Comparison of ENCODE assay signal across 31 cellular contexts in genomic region chr3:195808741-195809290, GRCh38. TPM values are rescaled to one million over a fixed set of nuclear protein-coding genes. Genes with fewer than 3 reads are reported as not detected.
DNase-seq lines count a peak whose midpoint lies in the region; ATAC-seq, FAIRE-seq and TF ChIP-seq lines count a peak whose summit lies in the region.
"Had no signal": no experiment of that assay in that cellular context is flagged by ENCODE, and none has a peak within 500 bp of the region (broad histone marks: within the 10 kb centered on the region; RNA-seq: fewer than 3 reads in every experiment).

No MANE protein-coding gene starts in this region.

- no peaks in the 10 kb centered on the region for H3K4me1 ChIP-seq in Panc1 (ENCODE audit: control insufficient read depth, insufficient read depth, low read length)
- H3K4me1 ChIP-seq in kidney (ENCODE audit: control insufficient read depth in 1 of 2, insufficient read depth in 1 of 2, low read depth in 1 of 2, low read length in 2 of 2) = no peaks in the 10 kb centered on the region
- H3K4me1 ChIP-seq: Caco-2 had no signal

- CTCF ChIA-PET in Panc1 (lab: Charles Lee) = interaction anchor here (0.5 kb wide), 1 partner anchor 79 kb away, joined by 9 read pairs; no protein-coding TSS in a partner anchor

- peak overlapping the region; percentile 23 for H3K27ac Mint-ChIP-seq in stimulated activated effector memory CD8-positive, alpha-beta T cell treated with anti-CD3 and anti-CD28 coated beads, Interleukin-12 subunit alpha, Interleukin-12 subunit beta, amount 100 ng/mL, for 72 hours
- H3K27ac Mint-ChIP-seq: activated CD8-positive, alpha-beta T cell treated with anti-CD3 and anti-CD28 coated beads for 36 hours; activated T-helper 17 cell treated with anti-CD3 and anti-CD28 coated beads, Interleukin-2, amount 50 U/mL, for 72 hours; IgD-negative memory B cell had no signal

- FAIRE-seq in kidney (lab: Jason Lieb, UNC) = no peak
- FAIRE-seq: H54 had no signal

- H3K9me3 ChIP-seq in Panc1 (ENCODE audit: control insufficient read depth, insufficient read depth, low read depth, low read length) (no peaks in the 10 kb centered on the region), kidney (ENCODE audit: control insufficient read depth in 1 of 2, low read length in 2 of 2) (no peaks in the 10 kb centered on the region)
- H3K9me3 ChIP-seq: Caco-2, stomach had no signal

- H3K4me3 ChIP-seq in Panc1 (ENCODE audit: low read depth in 2 of 2, low read length in 2 of 2) (no peak overlapping the region), kidney (ENCODE audit: low read length in 2 of 2) (no peak overlapping the region)
- H3K4me3 ChIP-seq: stomach had no signal

- no peaks in the 10 kb centered on the region for H3K27me3 ChIP-seq in Panc1 (ENCODE audit: control insufficient read depth, insufficient read depth, low read length)

- H3K36me3 ChIP-seq in Panc1 (ENCODE audit: control insufficient read depth, insufficient read depth, low read length) (no peaks in the 10 kb centered on the region), kidney (ENCODE audit: control insufficient read depth in 1 of 2, insufficient read depth in 2 of 2, low read length in 2 of 2) (no peaks in the 10 kb centered on the region)
- H3K36me3 ChIP-seq: stomach had no signal

- TF ChIP-seq CTCF in Panc1 (IDR thresholded peaks at IDR 0.05) (no peak), kidney (IDR thresholded peaks at IDR 0.05; ENCODE audit: borderline replicate concordance, extremely low read depth, insufficient read depth) (no peak)

- POLR2A ChIA-PET in Panc1 (lab: Charles Lee) = no interaction called here

- in situ Hi-C loops in Panc1 (cut with HindIII; ENCODE audit: low pct_unique_long_range_greater_than_20kb, low sequenced_read_pairs) = no loop called here

- peaks cover 28% of the 10 kb centered on the region for H3K4me1 Mint-ChIP-seq in stimulated activated effector memory CD8-positive, alpha-beta T cell treated with anti-CD3 and anti-CD28 coated beads, Interleukin-12 subunit alpha, Interleukin-12 subunit beta, amount 100 ng/mL, for 72 hours

- H3K9me3 Mint-ChIP-seq in stimulated activated effector memory CD8-positive, alpha-beta T cell treated with anti-CD3 and anti-CD28 coated beads, Interleukin-12 subunit alpha, Interleukin-12 subunit beta, amount 100 ng/mL, for 72 hours = no peaks in the 10 kb centered on the region
- H3K9me3 Mint-ChIP-seq: activated CD8-positive, alpha-beta T cell treated with anti-CD3 and anti-CD28 coated beads for 36 hours; activated T-helper 17 cell treated with anti-CD3 and anti-CD28 coated beads, Interleukin-2, amount 50 U/mL, for 72 hours; IgD-negative memory B cell; neural crest cell had no signal

- H3K27ac ChIP-seq in Panc1 (ENCODE audit: low read length) (no peak overlapping the region), kidney (ENCODE audit: low read depth in 2 of 2, low read length in 2 of 2) (no peak overlapping the region)
- H3K27ac ChIP-seq: stomach had no signal

- no TSS peak for BruUV-seq in Panc1 (replicated peaks; lab: Mats Ljungman, UMichigan)

- H3K9ac ChIP-seq in kidney (ENCODE audit: low read length in 2 of 2) = no peak overlapping the region

- intact Hi-C loops in Panc1 (cut with micrococcal nuclease; ENCODE audit: unreplicated experiment) (no loop called here), kidney (cut with DNase I) (no loop called here)

- no peak overlapping the region for H3K4me3 Mint-ChIP-seq in stimulated activated effector memory CD8-positive, alpha-beta T cell treated with anti-CD3 and anti-CD28 coated beads, Interleukin-12 subunit alpha, Interleukin-12 subunit beta, amount 100 ng/mL, for 72 hours
- H3K4me3 Mint-ChIP-seq: activated CD8-positive, alpha-beta T cell treated with anti-CD3 and anti-CD28 coated beads for 36 hours; activated T-helper 17 cell treated with anti-CD3 and anti-CD28 coated beads, Interleukin-2, amount 50 U/mL, for 72 hours; CD14-positive monocyte; IgD-negative memory B cell; neural crest cell had no signal

- H3K36me3 Mint-ChIP-seq in stimulated activated effector memory CD8-positive, alpha-beta T cell treated with anti-CD3 and anti-CD28 coated beads, Interleukin-12 subunit alpha, Interleukin-12 subunit beta, amount 100 ng/mL, for 72 hours = peaks cover 6% of the 10 kb centered on the region
- H3K36me3 Mint-ChIP-seq: CD14-positive monocyte, IgD-negative memory B cell had no signal

- ATAC-seq in Panc1 = peak; percentile 12; the same call in 1 of the 2 replicates
- no peak for ATAC-seq in stimulated activated effector memory CD8-positive, alpha-beta T cell treated with anti-CD3 and anti-CD28 coated beads, Interleukin-12 subunit alpha, Interleukin-12 subunit beta, amount 100 ng/mL, for 72 hours
- ATAC-seq: activated CD8-positive, alpha-beta T cell treated with anti-CD3 and anti-CD28 coated beads for 36 hours; activated T-helper 17 cell treated with anti-CD3 and anti-CD28 coated beads, Interleukin-2, amount 50 U/mL, for 72 hours; left cardiac atrium; PC-3; right cardiac atrium had no signal

- DNase-seq in ELF-1 (ENCODE audit: low read depth, low spot score) (peak; percentile 85), Panc1 (ENCODE audit: low read depth, low spot score) (no peak), kidney (peak; percentile 46), foreskin melanocyte (no peak), DMS153 treated with DMSO at 0.1 percent for 48 hours (lab: John Stamatoyannopoulos, UW; ENCODE audit: unreplicated experiment) (no peak), NCI-H345 (lab: John Stamatoyannopoulos, UW) (no peak)
- no peak for DNase-seq in stimulated activated effector memory CD8-positive, alpha-beta T cell treated with anti-CD3 and anti-CD28 coated beads, Interleukin-12 subunit alpha, Interleukin-12 subunit beta, amount 100 ng/mL, for 72 hours (ENCODE audit: low spot score in 2 of 2)
- DNase-seq: activated CD8-positive, alpha-beta T cell treated with anti-CD3 and anti-CD28 coated beads for 36 hours; activated naive CD4-positive, alpha-beta T cell treated with anti-CD3 and anti-CD28 coated beads, Interleukin-2, amount 50 U/mL, for 16 hours; amniotic stem cell; Caco-2; hippocampal formation; left cardiac atrium; NCI-H187 treated with DMSO at 0.1 percent for 48 hours; NCI-H526 treated with DMSO at 0.1 percent for 48 hours; NK-92 treated with Interleukin-12 subunit alpha and Interleukin-12 subunit beta, amount 100 ng/mL, for 24 hours; PC-3; right cardiac atrium; SHP77 treated with DMSO at 0.1 percent for 48 hours; stimulated activated CD4-positive, alpha-beta T cell treated with anti-CD3 and anti-CD28 coated beads, Interleukin-12 subunit alpha, Interleukin-12 subunit beta, amount 100 ng/mL, for 4 hours; stimulated activated CD4-positive, alpha-beta T cell treated with anti-CD3 and anti-CD28 coated beads, Interleukin-2, amount 100 ng/mL, for 48 hours; stomach had no signal

RNA-seq across cellular contexts. Expression of gene MUC4, which starts 2.9 kb away (rescaled TPM):
- total RNA-seq in Panc1 (2021; ENCODE audit: unreplicated experiment) (0.03 TPM), kidney (0.19 TPM)
- not detected for polyA plus RNA-seq in Panc1 (2012; ENCODE audit: insufficient read length)
- polyA plus RNA-seq in kidney (ENCODE audit: insufficient read depth, low read depth, low replicate concordance) = not detected
- total RNA-seq: chondrocyte, fibroblast of lung, HT-29, left cardiac atrium, neural crest cell, PC-3 had no signal
- polyA plus RNA-seq: AG04450, CD14-positive monocyte, fibroblast of lung had no signal

Comparison
In these comparisons a context has a peak if more than half of its experiments do, and no peak if none do; other contexts are left out.
1. DNase-seq: peak in ELF-1 (single experiment) and kidney (single experiment); none in Panc1 (single experiment), stimulated activated effector memory CD8-positive, alpha-beta T cell treated with anti-CD3 and anti-CD28 coated beads, Interleukin-12 subunit alpha, Interleukin-12 subunit beta, amount 100 ng/mL, for 72 hours (0 of 2), foreskin melanocyte (single experiment), DMS153 treated with DMSO at 0.1 percent for 48 hours (single experiment) and NCI-H345 (single experiment).